ENCODE assay signal across 10 cellular contexts in the genomic region with DNA sequence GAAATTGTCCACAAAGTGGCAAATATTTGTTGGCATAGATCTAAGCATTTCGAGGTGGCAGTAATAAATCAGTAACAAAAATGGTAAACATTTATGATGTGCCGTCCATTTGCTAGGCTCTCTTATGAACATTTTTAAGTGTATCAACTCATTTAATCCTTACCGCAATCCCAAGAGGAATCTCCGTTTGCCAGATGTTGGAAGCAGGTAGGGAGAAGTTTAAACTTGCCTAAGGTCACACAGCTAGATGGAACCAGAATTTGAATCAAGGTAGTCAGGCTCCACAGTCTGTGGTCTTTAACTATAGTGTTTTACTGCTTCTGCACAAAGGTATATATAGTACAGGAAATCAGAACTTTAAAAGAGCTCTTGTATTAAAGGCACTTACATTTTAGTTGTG. TPM values are rescaled to one million over a fixed set of nuclear protein-coding genes. Genes with fewer than 3 reads are reported as not detected.
A peak's percentile ranks its signal among the peaks of the same experiment; 100 is the strongest.
DNase-seq lines count a peak whose midpoint lies in the region; ATAC-seq and TF ChIP-seq lines count a peak whose summit lies in the region.
"Had no signal": no experiment of that assay in that cellular context is flagged by ENCODE, and none has a peak within 500 bp of the region (broad histone marks: within the 10 kb centered on the region; RNA-seq: fewer than 3 reads in every experiment).

No MANE protein-coding gene starts in this region.

- H3K27ac Mint-ChIP-seq in activated CD4-positive, alpha-beta T cell treated with anti-CD3 and anti-CD28 coated beads for 36 hours, result no peak overlapping the region
- peak overlapping the region in 1 of 2 donors; percentile 17 for H3K27ac Mint-ChIP-seq in stimulated activated naive CD8-positive, alpha-beta T cell treated with anti-CD3 and anti-CD28 coated beads, Interleukin-15, amount 100 ng/mL, for 72 hours

- no peak for ATAC-seq in activated CD4-positive, alpha-beta T cell treated with anti-CD3 and anti-CD28 coated beads for 36 hours
- ATAC-seq in RWPE2 (ENCODE audit: low read depth), result 0 out of 3 replicates have a peak, but pooled peaks have one; percentile 19
- no peak for ATAC-seq in stimulated activated naive CD8-positive, alpha-beta T cell treated with anti-CD3 and anti-CD28 coated beads, Interleukin-15, amount 100 ng/mL, for 72 hours
- ATAC-seq in GM18873 (IDR thresholded peaks at IDR 0.05; ENCODE audit: low FRiP score, unreplicated experiment), result no peak

- no peak for DNase-seq in activated CD4-positive, alpha-beta T cell treated with anti-CD3 and anti-CD28 coated beads for 36 hours
- DNase-seq in activated CD4-positive, alpha-beta T cell treated with anti-CD3 and anti-CD28 coated beads, Interleukin-2, amount 50 U/mL, for 1 hour, result no peak
- DNase-seq in RWPE2 (ENCODE audit: low spot score) (no peak), esophagus squamous epithelium (lab: John Stamatoyannopoulos, UW) (no peak), OCI-M2 (lab: John Stamatoyannopoulos, UW; ENCODE audit: unreplicated experiment) (no peak), GF-D8 (lab: John Stamatoyannopoulos, UW) (no peak)
- DNase-seq in stimulated activated naive CD8-positive, alpha-beta T cell treated with anti-CD3 and anti-CD28 coated beads, Interleukin-15, amount 100 ng/mL, for 72 hours, result no peak
- DNase-seq: NCI-H1694 treated with DMSO at 0.1 percent for 48 hours, SHP77 had no signal

- no peaks in the 10 kb centered on the region for H3K9me3 ChIP-seq in RWPE2 (ENCODE audit: severe bottlenecking)
- no peaks in the 10 kb centered on the region for H3K9me3 ChIP-seq in esophagus squamous epithelium

- H3K27me3 Mint-ChIP-seq in activated CD4-positive, alpha-beta T cell treated with anti-CD3 and anti-CD28 coated beads for 36 hours, result no peaks in the 10 kb centered on the region
- H3K27me3 Mint-ChIP-seq in stimulated activated naive CD8-positive, alpha-beta T cell treated with anti-CD3 and anti-CD28 coated beads, Interleukin-15, amount 100 ng/mL, for 72 hours, result no peaks in the 10 kb centered on the region

- H3K36me3 ChIP-seq in RWPE2 (ENCODE audit: low read depth) (peaks cover 13% of the 10 kb centered on the region; the same call in 1 of the 2 replicates), esophagus squamous epithelium (peaks cover 0 to 8% (median 0%) of the 10 kb centered on the region in 3 donors)

- intact Hi-C loops in activated CD4-positive, alpha-beta T cell treated with anti-CD3 and anti-CD28 coated beads for 36 hours (cut with DNase I, micrococcal nuclease), result no loop called here
- intact Hi-C loops in esophagus squamous epithelium (cut with DNase I), result no loop called here

- peaks cover 12% of the 10 kb centered on the region for H3K36me3 Mint-ChIP-seq in activated CD4-positive, alpha-beta T cell treated with anti-CD3 and anti-CD28 coated beads for 36 hours (ENCODE audit: low read depth)

- H3K9me3 Mint-ChIP-seq in activated CD4-positive, alpha-beta T cell treated with anti-CD3 and anti-CD28 coated beads for 36 hours (ENCODE audit: low read depth), result peaks cover 10% of the 10 kb centered on the region
- H3K9me3 Mint-ChIP-seq in stimulated activated naive CD8-positive, alpha-beta T cell treated with anti-CD3 and anti-CD28 coated beads, Interleukin-15, amount 100 ng/mL, for 72 hours, result no peaks in the 10 kb centered on the region

- POLR2A ChIA-PET in activated CD4-positive, alpha-beta T cell treated with anti-CD3 and anti-CD28 coated beads for 36 hours (lab: Charles Lee), result no interaction called here

- H3K27me3 ChIP-seq in RWPE2 (ENCODE audit: insufficient read depth, poor library complexity, severe bottlenecking), result no peaks in the 10 kb centered on the region
- no peaks in the 10 kb centered on the region for H3K27me3 ChIP-seq in esophagus squamous epithelium

- H3K27ac ChIP-seq in RWPE2 (ENCODE audit: poor library complexity, severe bottlenecking), result peak overlapping the region; percentile 71
- peak overlapping the region in 3 of 4 donors; percentile 24 to 100 (median 94) for H3K27ac ChIP-seq in esophagus squamous epithelium

- no peak for TF ChIP-seq CTCF in RWPE2 (IDR thresholded peaks at IDR 0.05; ENCODE audit: poor library complexity, severe bottlenecking)
- TF ChIP-seq CTCF in esophagus squamous epithelium (IDR thresholded peaks at IDR 0.05), result no peak

- CTCF ChIA-PET in activated CD4-positive, alpha-beta T cell treated with anti-CD3 and anti-CD28 coated beads for 36 hours (lab: Charles Lee), result no interaction called here

- H3K4me3 ChIP-seq in RWPE2 (ENCODE audit: severe bottlenecking) (no peak overlapping the region), esophagus squamous epithelium (peak overlapping the region in 2 of 4 donors; percentile 75 to 91)

- H3K4me3 Mint-ChIP-seq in activated CD4-positive, alpha-beta T cell treated with anti-CD3 and anti-CD28 coated beads for 36 hours, result peak overlapping the region; percentile 6
- H3K4me3 Mint-ChIP-seq in stimulated activated naive CD8-positive, alpha-beta T cell treated with anti-CD3 and anti-CD28 coated beads, Interleukin-15, amount 100 ng/mL, for 72 hours, result peak overlapping the region; percentile 48 to 96

- TF ChIP-seq POLR2A in esophagus squamous epithelium (IDR thresholded peaks at IDR 0.05), result no peak

- 20 to 27% methylated on average over 4 of the region's 4 CpGs for WGBS in esophagus squamous epithelium, 2 donors

- peaks cover 16% of the 10 kb centered on the region for H3K4me1 ChIP-seq in RWPE2 (ENCODE audit: insufficient read depth, poor library complexity, severe bottlenecking)
- H3K4me1 ChIP-seq in esophagus squamous epithelium, result peaks cover 7 to 53% (median 17%) of the 10 kb centered on the region in 3 donors

- H3K4me1 Mint-ChIP-seq in activated CD4-positive, alpha-beta T cell treated with anti-CD3 and anti-CD28 coated beads for 36 hours, result peaks cover 55% of the 10 kb centered on the region
- H3K4me1 Mint-ChIP-seq in stimulated activated naive CD8-positive, alpha-beta T cell treated with anti-CD3 and anti-CD28 coated beads, Interleukin-15, amount 100 ng/mL, for 72 hours, result peaks cover 49% of the 10 kb centered on the region

RNA-seq across cellular contexts. Expression of a gene that starts 2.6 kb away (rescaled TPM):
- 10 to 100 TPM; 40.1 to 42.9 TPM for total RNA-seq in activated CD4-positive, alpha-beta T cell treated with anti-CD3 and anti-CD28 coated beads for 36 hours
- 10 to 100 TPM; 15.2 to 42.3 (median 24.0) TPM for total RNA-seq in esophagus squamous epithelium
